In genomic region chr9:104539275-104539674, GRCh38 we compare ENCODE assay signal across 1 cellular context.
TF ChIP-seq lines count a peak whose summit lies in the region.

No MANE protein-coding gene starts in this region.

TF ChIP-seq in K562, 482 proteins besides CTCF, POLR2A, EP300 and RAD21:
- TF ChIP-seq PCBP2 (IDR thresholded peaks at IDR 0.05; ENCODE audit: low read depth, low read length, poor library complexity, severe bottlenecking) (peak; percentile 79), HSF4 (CRISPR knock-in tag; IDR thresholded peaks at IDR 0.05; ENCODE audit: borderline replicate concordance) (no peak)
